In the genomic region with DNA sequence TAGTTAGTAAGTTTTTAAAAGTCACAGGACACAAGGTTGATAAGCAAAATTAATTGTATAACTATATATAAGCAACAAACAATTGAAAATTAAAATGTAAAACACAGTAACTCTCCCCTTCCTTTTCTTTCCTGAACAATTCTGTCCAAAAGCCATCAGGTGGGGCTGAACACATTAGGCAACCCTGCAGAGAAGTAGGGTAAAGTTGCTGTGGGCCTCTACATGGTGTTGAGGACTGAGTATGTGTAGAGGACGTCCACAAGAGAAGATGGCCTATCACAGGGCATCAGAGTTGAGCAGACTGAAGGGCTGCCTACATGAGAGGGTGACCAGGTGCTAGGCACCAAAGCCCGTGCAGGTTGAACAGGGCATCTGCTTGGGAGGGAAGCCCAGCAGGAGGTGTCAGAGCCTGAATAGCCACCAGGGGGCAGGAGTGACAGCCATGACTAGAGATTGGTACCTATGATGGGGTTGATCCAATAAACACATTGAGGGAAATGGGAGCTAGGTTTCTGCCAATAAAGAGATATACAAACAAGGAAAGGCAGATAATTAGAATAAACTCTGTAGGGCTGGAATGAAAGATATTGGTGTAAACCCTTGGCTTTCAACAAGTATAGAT, we compare ENCODE assay signal across 8 cellular contexts.
DNase-seq lines count a peak whose midpoint lies in the region; ATAC-seq and TF ChIP-seq lines count a peak whose summit lies in the region.

No MANE protein-coding gene starts in this region.

- H3K79me2 ChIP-seq in DND-41 (ENCODE audit: insufficient read depth, low read length) = no peaks in the 10 kb centered on the region

- no peak for TF ChIP-seq POLR2A in testis (IDR thresholded peaks at IDR 0.05)
- TF ChIP-seq POLR2A in suprapubic skin (IDR thresholded peaks at IDR 0.05) = no peak

- H3K4me3 ChIP-seq in DND-41 (ENCODE audit: low read depth in 1 of 2, low read length in 2 of 2) (no peak overlapping the region), RWPE2 (ENCODE audit: severe bottlenecking) (no peak overlapping the region), liver (ENCODE audit: low read depth in 1 of 3, low read length in 3 of 3) (no peak overlapping the region), testis (no peak overlapping the region), suprapubic skin (no peak overlapping the region)

- H3K9ac ChIP-seq in DND-41 (ENCODE audit: low read depth, low read length) = no peak overlapping the region
- no peak overlapping the region for H3K9ac ChIP-seq in liver (ENCODE audit: low read depth in 1 of 2, low read length in 2 of 2)

- no peaks in the 10 kb centered on the region for H4K20me1 ChIP-seq in DND-41 (ENCODE audit: insufficient read depth, low read length)

- no peak overlapping the region for H3K4me2 ChIP-seq in DND-41 (ENCODE audit: insufficient read depth, low read length)

- no peaks in the 10 kb centered on the region for H3K4me1 ChIP-seq in DND-41 (ENCODE audit: insufficient read depth, low read length)
- H3K4me1 ChIP-seq in RWPE2 (ENCODE audit: insufficient read depth, poor library complexity, severe bottlenecking) = no peaks in the 10 kb centered on the region
- H3K4me1 ChIP-seq in liver (ENCODE audit: control insufficient read depth in 4 of 4, insufficient read depth in 4 of 4, low read length in 3 of 4) = peaks cover 0 to 27% (median 15%) of the 10 kb centered on the region in 4 donors
- no peaks in the 10 kb centered on the region for H3K4me1 ChIP-seq in testis
- no peaks in the 10 kb centered on the region for H3K4me1 ChIP-seq in suprapubic skin

- no peak overlapping the region for H2AFZ ChIP-seq in DND-41 (ENCODE audit: low read depth, low read length)

- H3K9me3 ChIP-seq in DND-41 (ENCODE audit: insufficient read depth, low read length, severe bottlenecking) (no peaks in the 10 kb centered on the region), RWPE2 (ENCODE audit: severe bottlenecking) (no peaks in the 10 kb centered on the region), liver (ENCODE audit: control insufficient read depth in 4 of 4, low read length in 3 of 4) (peaks cover 0 to 3% (median under 1%) of the 10 kb centered on the region in 4 donors), testis (no peaks in the 10 kb centered on the region), suprapubic skin (peaks cover 8% of the 10 kb centered on the region)

- no peak for TF ChIP-seq EP300 in suprapubic skin (IDR thresholded peaks at IDR 0.05)

- TF ChIP-seq RAD21 in liver (IDR thresholded peaks at IDR 0.05) = peak; percentile 88 to 93

- TF ChIP-seq CTCF in DND-41 (IDR thresholded peaks at IDR 0.05; ENCODE audit: borderline replicate concordance, extremely low read depth, low read length, poor library complexity, severe bottlenecking) = peak; percentile 74
- peak; percentile 46 for TF ChIP-seq CTCF in RWPE2 (IDR thresholded peaks at IDR 0.05; ENCODE audit: poor library complexity, severe bottlenecking)
- peak; percentile 76 for TF ChIP-seq CTCF in liver (IDR thresholded peaks at IDR 0.05; ENCODE audit: low read depth, low read length, missing input control)
- TF ChIP-seq CTCF in testis (IDR thresholded peaks at IDR 0.05) = peak in 2 of 3 experiments; percentile 30 to 71
- TF ChIP-seq CTCF in suprapubic skin (IDR thresholded peaks at IDR 0.05) = peak in 1 of 2 donors; percentile 27

- H3K27ac ChIP-seq in DND-41 (ENCODE audit: low read length) (no peak overlapping the region), RWPE2 (ENCODE audit: poor library complexity, severe bottlenecking) (no peak overlapping the region), liver (ENCODE audit: low read depth in 1 of 2, low read length in 2 of 2) (peak overlapping the region in 1 of 2 donors; percentile 7), testis (no peak overlapping the region), suprapubic skin (no peak overlapping the region)

- H3K36me3 ChIP-seq in DND-41 (ENCODE audit: insufficient read depth, low read length) (no peaks in the 10 kb centered on the region), RWPE2 (ENCODE audit: low read depth) (no peaks in the 10 kb centered on the region), liver (ENCODE audit: control insufficient read depth in 4 of 4, insufficient read depth in 3 of 4, low read depth in 1 of 4, low read length in 3 of 4) (no peaks in the 10 kb centered on the region), testis (ENCODE audit: low read depth, missing control alignments) (no peaks in the 10 kb centered on the region), suprapubic skin (no peaks in the 10 kb centered on the region)

- intact Hi-C loops in testis (cut with DNase I; ENCODE audit: low total_unique reads) = no loop called here

- H3K27me3 ChIP-seq in DND-41 (ENCODE audit: insufficient read depth, low read length, poor library complexity) (no peaks in the 10 kb centered on the region), RWPE2 (ENCODE audit: insufficient read depth, poor library complexity, severe bottlenecking) (peaks cover 9% of the 10 kb centered on the region), liver (ENCODE audit: control insufficient read depth in 4 of 4, insufficient read depth in 4 of 4, low read length in 3 of 4) (no peaks in the 10 kb centered on the region), testis (no peaks in the 10 kb centered on the region), suprapubic skin (no peaks in the 10 kb centered on the region)

- DNase-seq in DND-41 = peak; percentile 56
- no peak for DNase-seq in RWPE2 (ENCODE audit: low spot score)
- peak; percentile 1 for DNase-seq in activated gamma-delta T cell treated with anti-CD3 and anti-CD28 coated beads, Interleukin-2, amount 50 U/mL, for 16 hours (ENCODE audit: low read depth)
- DNase-seq in testis = peak; percentile 76
- no peak for DNase-seq in suprapubic skin (ENCODE audit: low spot score in 2 of 2)

- WGBS in liver = 44% methylated on average over 2 of the region's 2 CpGs
- WGBS in testis, 2 donors = 63 to 72% methylated on average over 2 of the region's 2 CpGs
- 75% methylated on average over 2 of the region's 2 CpGs for WGBS in suprapubic skin

- ATAC-seq in DND-41 (ENCODE audit: insufficient read depth, low read depth) (peak; percentile 52; the same call in 1 of the 3 replicates), HG02759 (IDR thresholded peaks at IDR 0.05; ENCODE audit: unreplicated experiment) (peak; percentile 45), RWPE2 (ENCODE audit: low read depth) (peak; percentile 19; the same call in 1 of the 3 replicates), GM19023 (IDR thresholded peaks at IDR 0.05; ENCODE audit: unreplicated experiment) (no peak)

TF ChIP-seq in liver, 16 proteins besides CTCF, POLR2A, EP300 and RAD21:
- no peak for TF ChIP-seq SP1 (IDR thresholded peaks at IDR 0.05)
- TF ChIP-seq FOXA1 (IDR thresholded peaks at IDR 0.05) = no peak
- no peak for TF ChIP-seq FOXA2 (IDR thresholded peaks at IDR 0.05)
- TF ChIP-seq RXRA (IDR thresholded peaks at IDR 0.05) = peak; percentile 10 to 22

Comparison
In these comparisons a context has a peak if more than half of its experiments do, and no peak if none do; other contexts are left out.
1. DNase-seq: peak in DND-41 (single experiment), activated gamma-delta T cell treated with anti-CD3 and anti-CD28 coated beads, Interleukin-2, amount 50 U/mL, for 16 hours (single experiment) and testis (single experiment); none in RWPE2 (single experiment) and suprapubic skin (0 of 2).